ENCODE assay signal across 16 cellular contexts in the genomic region with DNA sequence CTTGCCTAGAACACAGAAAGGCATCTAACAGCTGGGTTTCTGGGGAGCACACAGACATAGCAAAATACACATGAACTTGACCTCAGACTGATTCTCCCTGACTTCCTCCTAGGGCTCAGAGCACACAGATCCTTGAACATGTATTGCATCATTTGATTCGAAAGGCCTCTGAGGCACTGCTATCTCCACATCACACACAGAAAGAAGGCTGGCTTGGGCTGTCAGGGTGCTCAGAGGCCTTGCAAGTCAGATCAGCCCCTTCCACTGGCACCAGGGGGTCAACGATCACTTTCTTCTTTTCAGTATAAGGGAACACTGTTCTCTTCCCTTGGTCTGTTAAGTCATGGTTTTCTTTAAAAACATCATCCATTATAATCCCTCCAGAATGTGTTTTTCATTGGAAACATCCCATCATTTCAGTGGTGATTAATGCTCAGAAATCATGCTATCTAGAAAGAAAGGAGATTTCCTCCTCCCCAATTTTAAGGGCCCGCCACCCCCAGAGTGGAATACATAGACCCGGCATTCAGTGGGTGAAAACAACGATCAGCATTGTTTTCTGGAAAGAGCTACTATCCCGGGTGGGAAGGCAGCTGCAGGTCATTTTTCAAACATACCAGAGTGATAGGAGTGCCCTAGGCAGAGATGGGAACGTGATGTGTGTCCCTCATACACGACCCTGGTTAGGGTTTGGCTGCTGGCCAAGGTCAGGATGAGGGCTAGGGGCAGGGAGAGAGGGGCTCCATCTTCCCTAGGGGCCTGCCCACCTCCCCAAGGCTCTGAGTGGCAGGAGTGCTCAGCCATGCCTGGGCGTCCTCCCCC.
DNase-seq lines count a peak whose midpoint lies in the region; ATAC-seq and TF ChIP-seq lines count a peak whose summit lies in the region.
"Had no signal": no experiment of that assay in that cellular context is flagged by ENCODE, and none has a peak within 500 bp of the region (broad histone marks: within the 10 kb centered on the region; RNA-seq: fewer than 3 reads in every experiment).

No MANE protein-coding gene starts in this region.

- H3K9me3 Mint-ChIP-seq in osteocyte (ENCODE audit: unreplicated experiment), result peaks cover 4% of the 10 kb centered on the region
- H3K9me3 Mint-ChIP-seq in immature natural killer cell, result peaks cover 0 to 2% (median 0%) of the 10 kb centered on the region in 6 donors

- H3K36me3 Mint-ChIP-seq in osteocyte (ENCODE audit: unreplicated experiment) (no peaks in the 10 kb centered on the region), immature natural killer cell (peaks cover 0 to 4% (median 0%) of the 10 kb centered on the region in 3 donors)
- H3K36me3 Mint-ChIP-seq: activated CD8-positive, alpha-beta memory T cell treated with anti-CD3 and anti-CD28 coated beads, Interleukin-2, amount 10 ng/mL, durations not matched to agents 7 days and 5 days had no signal

- H3K4me1 Mint-ChIP-seq in osteocyte (ENCODE audit: unreplicated experiment), result peaks cover 34% of the 10 kb centered on the region
- no peaks in the 10 kb centered on the region for H3K4me1 Mint-ChIP-seq in immature natural killer cell
- H3K4me1 Mint-ChIP-seq: activated CD8-positive, alpha-beta memory T cell treated with anti-CD3 and anti-CD28 coated beads, Interleukin-2, amount 10 ng/mL, durations not matched to agents 7 days and 5 days had no signal

- H3K27me3 Mint-ChIP-seq in osteocyte (ENCODE audit: unreplicated experiment), result peaks cover 10% of the 10 kb centered on the region
- H3K27me3 Mint-ChIP-seq in immature natural killer cell (ENCODE audit: low read depth in 3 of 3), result peaks cover 0 to 17% (median 5%) of the 10 kb centered on the region in 3 donors
- H3K27me3 Mint-ChIP-seq: activated CD8-positive, alpha-beta memory T cell treated with anti-CD3 and anti-CD28 coated beads, Interleukin-2, amount 10 ng/mL, durations not matched to agents 7 days and 5 days had no signal

- H3K4me3 ChIP-seq in fibroblast of villous mesenchyme (ENCODE audit: low read depth, low read length), result no peak overlapping the region
- H3K4me3 ChIP-seq: coronary artery, stomach had no signal

- no peak for TF ChIP-seq CTCF in fibroblast of villous mesenchyme (IDR thresholded peaks at IDR 0.05; ENCODE audit: insufficient read depth, low read depth, low read length)
- TF ChIP-seq CTCF in osteocyte (IDR thresholded peaks at IDR 0.05), result no peak
- TF ChIP-seq CTCF in GM13977 (IDR thresholded peaks at IDR 0.05; ENCODE audit: extremely low read depth, insufficient read depth, missing control alignments), result no peak

- H3K4me3 Mint-ChIP-seq in osteocyte (ENCODE audit: unreplicated experiment) (no peak overlapping the region), immature natural killer cell (no peak overlapping the region)
- H3K4me3 Mint-ChIP-seq: activated CD8-positive, alpha-beta memory T cell treated with anti-CD3 and anti-CD28 coated beads, Interleukin-2, amount 10 ng/mL, durations not matched to agents 7 days and 5 days; HFFc6 had no signal

- ATAC-seq in GM19328 (IDR thresholded peaks at IDR 0.05; ENCODE audit: unreplicated experiment), result no peak
- ATAC-seq: activated CD8-positive, alpha-beta memory T cell treated with anti-CD3 and anti-CD28 coated beads, Interleukin-2, amount 10 ng/mL, durations not matched to agents 7 days and 5 days; activated naive CD4-positive, alpha-beta T cell treated with anti-CD3 and anti-CD28 coated beads, Interleukin-2, amount 50 U/mL, for 72 hours had no signal

- peak; percentile 17 for DNase-seq in KBM-7
- DNase-seq in SIG-M5 treated with dmso at 0.1 percent for 504 hours (lab: John Stamatoyannopoulos, UW; ENCODE audit: unreplicated experiment), result peak; percentile 58
- DNase-seq in fibroblast of villous mesenchyme (ENCODE audit: low read depth), result peak; percentile 44
- DNase-seq in osteocyte (ENCODE audit: extremely low spot score, unreplicated experiment), result no peak
- no peak for DNase-seq in immature natural killer cell
- DNase-seq in GM13977 (ENCODE audit: low spot score), result no peak
- no peak for DNase-seq in CD1c-positive myeloid dendritic cell (ENCODE audit: extremely low spot score)
- DNase-seq: activated CD8-positive, alpha-beta memory T cell treated with anti-CD3 and anti-CD28 coated beads, Interleukin-2, amount 10 ng/mL, durations not matched to agents 7 days and 5 days; HFFc6; NCI-H1105 treated with DMSO at 0.1 percent for 48 hours; NCI-H510A; retina; stomach had no signal

- in situ Hi-C loops in KBM-7 (cut with MboI; ENCODE audit: low pct_unique_long_range_greater_than_20kb, low sequenced_read_pairs), result no loop called here
- in situ Hi-C loops in GM13977 (cut with MboI; ENCODE audit: low pct_unique_long_range_greater_than_20kb, low sequenced_read_pairs, unreplicated experiment), result no loop called here

- peak overlapping the region; percentile 37 for H3K27ac Mint-ChIP-seq in osteocyte (ENCODE audit: unreplicated experiment)
- H3K27ac Mint-ChIP-seq in immature natural killer cell, result no peak overlapping the region
- H3K27ac Mint-ChIP-seq: activated CD8-positive, alpha-beta memory T cell treated with anti-CD3 and anti-CD28 coated beads, Interleukin-2, amount 10 ng/mL, durations not matched to agents 7 days and 5 days; HFFc6 had no signal

Comparison
In these comparisons a context has a peak if more than half of its experiments do, and no peak if none do; other contexts are left out.
1. DNase-seq: peak in KBM-7 (single experiment), SIG-M5 treated with dmso at 0.1 percent for 504 hours (single experiment) and fibroblast of villous mesenchyme (single experiment); none in osteocyte (single experiment), immature natural killer cell (0 of 3), GM13977 (single experiment) and CD1c-positive myeloid dendritic cell (single experiment).